In the genomic region with DNA sequence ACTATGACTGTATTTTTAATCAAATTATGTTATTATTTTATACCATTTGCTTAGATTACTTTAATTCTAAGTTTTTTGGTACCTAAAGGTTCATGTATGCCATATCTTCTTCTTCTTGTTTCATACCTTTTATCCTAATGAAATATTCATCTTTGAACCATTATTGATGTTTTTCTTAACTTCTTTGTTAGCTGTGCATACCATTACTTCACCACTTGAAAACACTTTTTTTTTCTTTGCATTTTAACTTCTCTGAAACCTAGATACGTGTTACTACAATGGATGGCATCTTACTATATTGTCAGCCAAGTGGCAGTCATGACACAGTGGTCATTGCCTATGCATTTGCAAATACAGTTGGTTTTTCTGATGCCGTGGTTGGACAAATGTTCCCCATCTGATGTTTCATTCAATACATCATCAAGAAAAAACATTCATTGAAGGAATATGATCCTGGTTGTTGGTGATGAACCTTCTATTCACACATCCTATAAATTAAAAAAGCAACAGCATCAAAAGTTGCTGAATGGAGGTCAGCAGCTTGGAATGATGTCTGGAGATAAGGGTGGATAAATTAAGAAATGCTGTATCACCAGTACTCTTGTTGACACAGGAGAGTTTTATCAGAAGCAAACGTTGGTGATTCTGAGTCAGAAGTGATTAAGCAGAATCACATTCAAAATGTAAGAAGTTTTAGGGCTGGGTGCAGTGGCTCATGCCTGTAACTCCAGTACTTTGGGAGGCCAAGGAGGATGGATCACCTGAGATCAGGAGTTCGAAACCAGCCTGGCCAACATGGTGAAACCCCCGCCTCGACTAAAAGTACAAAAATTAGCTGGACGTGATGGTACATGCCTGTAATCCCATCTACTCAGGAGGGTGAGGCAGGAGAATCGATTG, we compare ENCODE assay signal across 23 cellular contexts. TPM values are rescaled to one million over a fixed set of nuclear protein-coding genes. Genes with fewer than 3 reads are reported as not detected.
A peak's percentile ranks its signal among the peaks of the same experiment; 100 is the strongest.
DNase-seq lines count a peak whose midpoint lies in the region; ATAC-seq and TF ChIP-seq lines count a peak whose summit lies in the region.
"Had no signal": no experiment of that assay in that cellular context is flagged by ENCODE, and none has a peak within 500 bp of the region (broad histone marks: within the 10 kb centered on the region; RNA-seq: fewer than 3 reads in every experiment).

No MANE protein-coding gene starts in this region.

- H3K4me1 ChIP-seq in Panc1 (ENCODE audit: control insufficient read depth, insufficient read depth, low read length), result no peaks in the 10 kb centered on the region
- peaks cover 10% of the 10 kb centered on the region for H3K4me1 ChIP-seq in neuron (ENCODE audit: insufficient read depth, low read length)
- H3K4me1 ChIP-seq in OCI-LY7 (ENCODE audit: insufficient read depth, low read length, poor library complexity, severe bottlenecking), result no peaks in the 10 kb centered on the region
- H3K4me1 ChIP-seq: Caco-2, left ventricle myocardium inferior, sigmoid colon had no signal

- H3K27ac ChIP-seq in Panc1 (ENCODE audit: low read length) (no peak overlapping the region), OCI-LY7 (ENCODE audit: low read depth, low read length, poor library complexity, severe bottlenecking) (no peak overlapping the region), dorsolateral prefrontal cortex (no peak overlapping the region)
- H3K27ac ChIP-seq: left ventricle myocardium inferior, sigmoid colon had no signal

- DNase-seq in ELR (ENCODE audit: low read depth), result peak; percentile 33
- DNase-seq in Panc1 (ENCODE audit: low read depth, low spot score), result peak; percentile 32
- DNase-seq in cardiac fibroblast (ENCODE audit: low read depth in 2 of 2), result peak; percentile 8 to 55
- no peak for DNase-seq in OCI-LY7 (ENCODE audit: low spot score)
- DNase-seq in dorsolateral prefrontal cortex, result no peak
- DNase-seq in NCI-H1436 (lab: John Stamatoyannopoulos, UW), result no peak
- DNase-seq: Caco-2; effector memory CD8-positive, alpha-beta T cell; GF-D8; left ventricle myocardium inferior; NCI-H1417; sigmoid colon; stimulated activated CD4-positive, alpha-beta T cell treated with anti-CD3 and anti-CD28 coated beads, Interleukin-4, amount 100 ng/mL, for 24 hours; T-helper 17 cell had no signal

- H3K4me2 ChIP-seq in OCI-LY7 (ENCODE audit: low read length), result no peak overlapping the region

- H4K20me1 ChIP-seq in OCI-LY7 (ENCODE audit: insufficient read depth, low read length), result no peaks in the 10 kb centered on the region

- POLR2A ChIA-PET in Panc1 (lab: Charles Lee), result no interaction called here
- POLR2A ChIA-PET in OCI-LY7 (lab: Charles Lee), result no interaction called here

- H3K9me3 ChIP-seq in Panc1 (ENCODE audit: control insufficient read depth, insufficient read depth, low read depth, low read length) (no peaks in the 10 kb centered on the region), neuron (ENCODE audit: low read length) (no peaks in the 10 kb centered on the region), OCI-LY7 (ENCODE audit: low read length) (no peaks in the 10 kb centered on the region)
- H3K9me3 ChIP-seq: Caco-2, left ventricle myocardium inferior, sigmoid colon had no signal

- in situ Hi-C loops in Panc1 (cut with HindIII; ENCODE audit: low pct_unique_long_range_greater_than_20kb, low sequenced_read_pairs), result no loop called here

- H3K4me3 ChIP-seq in Panc1 (ENCODE audit: low read depth in 2 of 2, low read length in 2 of 2), result no peak overlapping the region
- H3K4me3 ChIP-seq in cardiac fibroblast (replicated peaks in 1 of 2; ENCODE audit: low read depth in 2 of 2, low read length in 2 of 2), result no peak overlapping the region
- no peak overlapping the region for H3K4me3 ChIP-seq in neuron (ENCODE audit: low read length)
- H3K4me3 ChIP-seq in OCI-LY7 (ENCODE audit: low read depth, low read length, poor library complexity, severe bottlenecking), result no peak overlapping the region
- H3K4me3 ChIP-seq in dorsolateral prefrontal cortex, result no peak overlapping the region
- H3K4me3 ChIP-seq: left ventricle myocardium inferior, sigmoid colon had no signal

- no TSS peak for BruUV-seq in Panc1 (replicated peaks; lab: Mats Ljungman, UMichigan)
- no TSS peak for BruUV-seq in OCI-LY7 (replicated peaks; lab: Mats Ljungman, UMichigan)

- no peaks in the 10 kb centered on the region for H3K9me2 ChIP-seq in OCI-LY7 (ENCODE audit: insufficient read depth, low read length)

- CTCF ChIA-PET in Panc1 (lab: Charles Lee), result no interaction called here
- CTCF ChIA-PET in OCI-LY7 (lab: Charles Lee; ENCODE audit: unreplicated experiment), result no interaction called here

- ATAC-seq in Panc1, result peak; percentile 92
- no peak for ATAC-seq in HG02610 (IDR thresholded peaks at IDR 0.05; ENCODE audit: unreplicated experiment)
- ATAC-seq: activated CD4-positive, CD25-positive, alpha-beta regulatory T cell treated with anti-CD3 and anti-CD28 coated beads, Interleukin-2, amount 50 U/mL, for 24 hours; effector memory CD8-positive, alpha-beta T cell; Right ventricle myocardium inferior; T-helper 17 cell had no signal

- H2AFZ ChIP-seq in neuron (ENCODE audit: low read depth, low read length) (peak overlapping the region; percentile 27), OCI-LY7 (ENCODE audit: low read length) (no peak overlapping the region)

- no peaks in the 10 kb centered on the region for H3K36me3 ChIP-seq in Panc1 (ENCODE audit: control insufficient read depth, insufficient read depth, low read length)
- H3K36me3 ChIP-seq in neuron (ENCODE audit: insufficient read depth, low read length), result no peaks in the 10 kb centered on the region
- H3K36me3 ChIP-seq in OCI-LY7 (ENCODE audit: insufficient read depth, low read length), result no peaks in the 10 kb centered on the region
- H3K36me3 ChIP-seq: left ventricle myocardium inferior, sigmoid colon had no signal

- TF ChIP-seq CTCF in Panc1 (IDR thresholded peaks at IDR 0.05) (no peak), cardiac fibroblast (IDR thresholded peaks at IDR 0.05; ENCODE audit: low read depth, low read length) (no peak), OCI-LY7 (conservative IDR thresholded peaks at IDR 0.05; ENCODE audit: low read length) (no peak), dorsolateral prefrontal cortex (IDR thresholded peaks at IDR 0.05 in 54 of 56, conservative IDR thresholded peaks at IDR 0.05 in 2 of 56; ENCODE audit: low read depth in 1 of 56, partially characterized antibody in 56 of 56) (no peak)

- H3K27me3 ChIP-seq in Panc1 (ENCODE audit: control insufficient read depth, insufficient read depth, low read length) (no peaks in the 10 kb centered on the region), neuron (ENCODE audit: insufficient read depth, low read length) (no peaks in the 10 kb centered on the region), dorsolateral prefrontal cortex (peaks cover 0 to 21% (median 5%) of the 10 kb centered on the region in 45 donors)
- H3K27me3 ChIP-seq: sigmoid colon had no signal

- intact Hi-C loops in Panc1 (cut with micrococcal nuclease; ENCODE audit: unreplicated experiment) (no loop called here), OCI-LY7 (cut with micrococcal nuclease; ENCODE audit: unreplicated experiment) (no loop called here), dorsolateral prefrontal cortex (cut with DNase I) (no loop called here)

- no peaks in the 10 kb centered on the region for H3K79me2 ChIP-seq in OCI-LY7 (ENCODE audit: insufficient read depth, low read depth, low read length)

RNA-seq across cellular contexts. Expression of a gene that starts 7.4 kb away (rescaled TPM):
- not detected for total RNA-seq in Panc1 (2021; ENCODE audit: unreplicated experiment)
- not detected for polyA plus RNA-seq in Panc1 (2012; ENCODE audit: insufficient read length)
- not detected in 2 replicates for total RNA-seq in OCI-LY7 (2014; rRNA removed; shearing (Covaris generic))
- not detected in 2 replicates for total RNA-seq in OCI-LY7 (2022)
- not detected for total RNA-seq in dorsolateral prefrontal cortex
- total RNA-seq: activated CD8-positive, alpha-beta memory T cell treated with anti-CD3 and anti-CD28 coated beads for 36 hours; activated T-helper 1 cell treated with anti-CD3 and anti-CD28 coated beads, Interleukin-12 subunit alpha, Interleukin-12 subunit beta, Interleukin-2, Interleukin-4 antibody, amounts not matched to agents 30 ng/mL and 10 ng/mL and 1 ng/mL, durations not matched to agents 14 hours and 24 hours and 36 hours; Caco-2; fibroblast of villous mesenchyme; left ventricle myocardium inferior; osteocyte; Right ventricle myocardium inferior; sigmoid colon; T-helper 17 cell; temporal lobe had no signal
- polyA plus RNA-seq: sigmoid colon had no signal

RNA-seq across cellular contexts. Expression of a gene that starts 34.9 kb away (rescaled TPM):
- not detected for total RNA-seq in Panc1 (2021; ENCODE audit: unreplicated experiment)
- not detected for polyA plus RNA-seq in Panc1 (2012; ENCODE audit: insufficient read length)
- not detected in 2 replicates for total RNA-seq in OCI-LY7 (2014; rRNA removed; shearing (Covaris generic))
- total RNA-seq in OCI-LY7 (2022), result not detected in 2 replicates
- total RNA-seq in dorsolateral prefrontal cortex, result under 1 TPM in 3 of 120 experiments, not detected in 117; 0.53 to 0.65 (median 0.55) TPM
- total RNA-seq: activated CD8-positive, alpha-beta memory T cell treated with anti-CD3 and anti-CD28 coated beads for 36 hours; activated T-helper 1 cell treated with anti-CD3 and anti-CD28 coated beads, Interleukin-12 subunit alpha, Interleukin-12 subunit beta, Interleukin-2, Interleukin-4 antibody, amounts not matched to agents 30 ng/mL and 10 ng/mL and 1 ng/mL, durations not matched to agents 14 hours and 24 hours and 36 hours; Caco-2; fibroblast of villous mesenchyme; left ventricle myocardium inferior; osteocyte; Right ventricle myocardium inferior; sigmoid colon; T-helper 17 cell; temporal lobe had no signal

RNA-seq across cellular contexts. Expression of a gene that starts 40.0 kb away (rescaled TPM):
- total RNA-seq in Panc1 (2021; ENCODE audit: unreplicated experiment) (not detected), OCI-LY7 (2022) (not detected in 2 replicates), dorsolateral prefrontal cortex (not detected)
- polyA plus RNA-seq in Panc1 (2012; ENCODE audit: insufficient read length), result not detected
- not detected in 2 replicates for total RNA-seq in OCI-LY7 (2014; rRNA removed; shearing (Covaris generic))
- total RNA-seq: activated CD8-positive, alpha-beta memory T cell treated with anti-CD3 and anti-CD28 coated beads for 36 hours; activated T-helper 1 cell treated with anti-CD3 and anti-CD28 coated beads, Interleukin-12 subunit alpha, Interleukin-12 subunit beta, Interleukin-2, Interleukin-4 antibody, amounts not matched to agents 30 ng/mL and 10 ng/mL and 1 ng/mL, durations not matched to agents 14 hours and 24 hours and 36 hours; Caco-2; fibroblast of villous mesenchyme; left ventricle myocardium inferior; osteocyte; Right ventricle myocardium inferior; sigmoid colon; T-helper 17 cell; temporal lobe had no signal
- polyA plus RNA-seq: sigmoid colon had no signal

RNA-seq across cellular contexts. Expression of a gene that starts 46.3 kb away (rescaled TPM):
- total RNA-seq in Panc1 (2021; ENCODE audit: unreplicated experiment) (not detected), OCI-LY7 (2022) (not detected in 2 replicates), dorsolateral prefrontal cortex (not detected)
- polyA plus RNA-seq in Panc1 (2012; ENCODE audit: insufficient read length), result not detected
- not detected in 2 replicates for total RNA-seq in OCI-LY7 (2014; rRNA removed; shearing (Covaris generic))
- total RNA-seq: activated CD8-positive, alpha-beta memory T cell treated with anti-CD3 and anti-CD28 coated beads for 36 hours; activated T-helper 1 cell treated with anti-CD3 and anti-CD28 coated beads, Interleukin-12 subunit alpha, Interleukin-12 subunit beta, Interleukin-2, Interleukin-4 antibody, amounts not matched to agents 30 ng/mL and 10 ng/mL and 1 ng/mL, durations not matched to agents 14 hours and 24 hours and 36 hours; Caco-2; fibroblast of villous mesenchyme; left ventricle myocardium inferior; osteocyte; Right ventricle myocardium inferior; sigmoid colon; T-helper 17 cell; temporal lobe had no signal

RNA-seq across cellular contexts. Expression of a gene that starts 55.1 kb away (rescaled TPM):
- total RNA-seq in Panc1 (2021; ENCODE audit: unreplicated experiment) (not detected), OCI-LY7 (2022) (not detected in 2 replicates), dorsolateral prefrontal cortex (not detected)
- polyA plus RNA-seq in Panc1 (2012; ENCODE audit: insufficient read length), result not detected
- not detected in 2 replicates for total RNA-seq in OCI-LY7 (2014; rRNA removed; shearing (Covaris generic))
- total RNA-seq: activated CD8-positive, alpha-beta memory T cell treated with anti-CD3 and anti-CD28 coated beads for 36 hours; activated T-helper 1 cell treated with anti-CD3 and anti-CD28 coated beads, Interleukin-12 subunit alpha, Interleukin-12 subunit beta, Interleukin-2, Interleukin-4 antibody, amounts not matched to agents 30 ng/mL and 10 ng/mL and 1 ng/mL, durations not matched to agents 14 hours and 24 hours and 36 hours; Caco-2; fibroblast of villous mesenchyme; left ventricle myocardium inferior; osteocyte; Right ventricle myocardium inferior; sigmoid colon; T-helper 17 cell; temporal lobe had no signal
- polyA plus RNA-seq: sigmoid colon had no signal

Comparison
In these comparisons a context has a peak if more than half of its experiments do, and no peak if none do; other contexts are left out.
1. DNase-seq: peak in ELR (single experiment), Panc1 (single experiment) and cardiac fibroblast (2 of 2); none in OCI-LY7 (single experiment), dorsolateral prefrontal cortex (0 of 10) and NCI-H1436 (single experiment).